ENCODE assay signal across 8 cellular contexts in the genomic region with DNA sequence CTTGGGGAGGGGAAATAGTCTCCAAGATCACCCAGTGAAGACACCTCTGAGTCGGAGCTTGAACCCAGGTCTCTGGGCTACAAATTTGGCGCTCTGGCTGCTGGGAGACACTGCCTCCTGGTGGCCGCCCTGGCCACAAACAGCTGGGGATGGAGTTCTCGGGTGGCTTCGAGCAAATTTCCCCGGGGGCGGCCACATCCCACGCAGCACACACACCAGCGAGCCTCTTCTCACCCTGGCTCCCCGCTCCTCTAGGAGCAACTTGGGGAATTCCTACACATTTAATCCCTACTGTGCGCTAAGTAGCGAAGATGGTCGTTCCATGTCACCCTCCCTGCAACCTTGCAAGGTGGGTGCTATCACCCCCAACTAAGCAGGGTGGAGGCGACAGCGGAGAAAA.
DNase-seq lines count a peak whose midpoint lies in the region; ATAC-seq, FAIRE-seq and TF ChIP-seq lines count a peak whose summit lies in the region.

No MANE protein-coding gene starts in this region.

- 69% methylated on average over 15 of the region's 15 CpGs; no CpG with 5 or more reads in 1 of the 2 experiments for WGBS in H1 (ENCODE audit: extremely low coverage in 1 of 2, insufficient coverage in 1 of 2, insufficient read length in 1 of 2, insufficient replicate concordance in 2 of 2, low coverage in 1 of 2, low lambda C conversion rate in 2 of 2, missing lambda C conversion rate in 1 of 2), 2 experiments

- H3K79me2 ChIP-seq in SU-DHL-6 (ENCODE audit: insufficient read depth, low read length) (no peaks in the 10 kb centered on the region), H1 (ENCODE audit: control insufficient read depth in 1 of 2, insufficient read depth in 2 of 2, low read length in 2 of 2) (no peaks in the 10 kb centered on the region)

- H2BK15ac ChIP-seq in H1 (ENCODE audit: low read length), result no peak overlapping the region

- no peak overlapping the region for H4K8ac ChIP-seq in H1 (ENCODE audit: extremely low read depth, insufficient read depth, low read length)

- no peaks in the 10 kb centered on the region for H3K9me2 ChIP-seq in SU-DHL-6 (replicated peaks; ENCODE audit: insufficient read depth, low read length)

- no peaks in the 10 kb centered on the region for H3K9me3 ChIP-seq in SU-DHL-6 (ENCODE audit: insufficient read depth, low read length)
- H3K9me3 ChIP-seq in H1 (ENCODE audit: insufficient read depth in 2 of 2, low read depth in 1 of 2, low read length in 1 of 2), result no peaks in the 10 kb centered on the region

- no peaks in the 10 kb centered on the region for H3K79me1 ChIP-seq in H1 (ENCODE audit: low read depth, low read length)

- no peak overlapping the region for H4K5ac ChIP-seq in H1 (ENCODE audit: insufficient read length, low read depth, low read length)

- POLR2A ChIA-PET in H1 (lab: Charles Lee; ENCODE audit: partially characterized antibody), result no interaction called here

- no peak overlapping the region for H2BK5ac ChIP-seq in H1 (ENCODE audit: low read depth, low read length)

- H2BK20ac ChIP-seq in H1 (ENCODE audit: low read length), result no peak overlapping the region

- no peak overlapping the region for H2BK120ac ChIP-seq in H1 (replicated peaks; ENCODE audit: low read depth, low read length)

- DNase-seq in H1 (ENCODE audit: low read depth in 1 of 2, low spot score in 2 of 2) (peak in 1 of 2 experiments; percentile 79), SW 1271 (lab: John Stamatoyannopoulos, UW) (no peak), NCI-H1048 (lab: John Stamatoyannopoulos, UW) (no peak), DMS79 treated with DMSO at 0.1 percent for 48 hours (lab: John Stamatoyannopoulos, UW) (no peak)
- DNase-seq in stimulated activated CD4-positive, alpha-beta T cell treated with anti-CD3 and anti-CD28 coated beads, Interleukin-15, amount 100 ng/mL, for 24 hours, result peak; percentile 54

- no peak overlapping the region for H3K56ac ChIP-seq in H1 (replicated peaks; ENCODE audit: insufficient read length, low read depth, low read length)

- no peak overlapping the region for H2AK5ac ChIP-seq in H1 (ENCODE audit: low read depth, low read length)

- TF ChIP-seq RAD21 in H1 (IDR thresholded peaks at IDR 0.05 in 1 of 2, conservative IDR thresholded peaks at IDR 0.05 in 1 of 2; ENCODE audit: low read depth in 2 of 2, low read length in 2 of 2), result peak; percentile 81 to 85

- FAIRE-seq in H1 (lab: Jason Lieb, UNC), result no peak

- ATAC-seq in GM18861 (IDR thresholded peaks at IDR 0.05; ENCODE audit: unreplicated experiment), result no peak

- no peak overlapping the region for H3K4me2 ChIP-seq in SU-DHL-6 (ENCODE audit: low read depth, low read length, poor library complexity, severe bottlenecking)
- H3K4me2 ChIP-seq in H1 (ENCODE audit: insufficient read depth in 1 of 2, low read depth in 2 of 2, low read length in 2 of 2), result no peak overlapping the region

- no peaks in the 10 kb centered on the region for H4K20me1 ChIP-seq in SU-DHL-6 (ENCODE audit: low read depth, low read length)
- no peaks in the 10 kb centered on the region for H4K20me1 ChIP-seq in H1 (replicated peaks in 1 of 2; ENCODE audit: control insufficient read depth in 1 of 2, insufficient read depth in 2 of 2, low read length in 2 of 2)

- no peak overlapping the region for H3K4ac ChIP-seq in H1 (replicated peaks; ENCODE audit: insufficient read length, low read depth, low read length)

- H2BK12ac ChIP-seq in H1 (ENCODE audit: low read depth, low read length), result no peak overlapping the region

- H3K4me3 ChIP-seq in SU-DHL-6 (ENCODE audit: insufficient read depth, low read length, poor library complexity, severe bottlenecking), result no peak overlapping the region
- no peak overlapping the region for H3K4me3 ChIP-seq in H1 (ENCODE audit: extremely low read depth in 1 of 4, insufficient read depth in 2 of 4, low read depth in 3 of 4, low read length in 4 of 4)

- CTCF ChIA-PET in H1 (lab: Charles Lee; ENCODE audit: partially characterized antibody), result interaction anchor here (0.6 to 9.5 kb wide), 50 partner anchors 9 to 523 kb away, joined by 3 to 109 read pairs (median 6); no protein-coding TSS in a partner anchor

- TF ChIP-seq EP300 in H1 (IDR thresholded peaks at IDR 0.05; ENCODE audit: borderline replicate concordance in 1 of 2, low read depth in 2 of 2, low read length in 2 of 2), result no peak; a peak in 1 of 3 replicates

- H3K27ac ChIP-seq in SU-DHL-6 (ENCODE audit: low read depth, low read length) (no peak overlapping the region), H1 (ENCODE audit: low read depth, low read length) (no peak overlapping the region)

- no peaks in the 10 kb centered on the region for H3K23me2 ChIP-seq in H1 (ENCODE audit: low read depth, low read length)

- H3F3A ChIP-seq in SU-DHL-6 (ENCODE audit: insufficient read depth), result no peaks in the 10 kb centered on the region

- H3K9ac ChIP-seq in SU-DHL-6 (ENCODE audit: low read length) (no peak overlapping the region), H1 (replicated peaks in 1 of 4; ENCODE audit: extremely low read depth in 1 of 4, low read depth in 3 of 4, low read length in 3 of 4) (no peak overlapping the region)

- no peak overlapping the region for H3K14ac ChIP-seq in H1 (ENCODE audit: insufficient read length)

- H2AFZ ChIP-seq in SU-DHL-6 (ENCODE audit: low read depth, low read length, severe bottlenecking) (no peak overlapping the region), H1 (ENCODE audit: low read length) (no peak overlapping the region)

- no peak overlapping the region for H3K18ac ChIP-seq in H1 (ENCODE audit: extremely low read depth, low read length)

- no peak for TF ChIP-seq POLR2A in H1 (IDR thresholded peaks at IDR 0.05; ENCODE audit: control extremely low read depth in 1 of 2, low read depth in 2 of 2, low read length in 2 of 2)

- H3K23ac ChIP-seq in H1 (ENCODE audit: insufficient read length), result no peak overlapping the region

- H3K36me3 ChIP-seq in SU-DHL-6 (ENCODE audit: low read length), result no peaks in the 10 kb centered on the region
- H3K36me3 ChIP-seq in H1 (ENCODE audit: control insufficient read depth in 2 of 4, insufficient read depth in 4 of 4, low read length in 3 of 4), result no peaks in the 10 kb centered on the region

- TF ChIP-seq CTCF in GM12873 (IDR thresholded peaks at IDR 0.05; ENCODE audit: insufficient read depth, low read depth, low read length, missing control alignments) (peak; percentile 77), SU-DHL-6 (IDR thresholded peaks at IDR 0.05; ENCODE audit: insufficient read depth, low read length, poor library complexity, severe bottlenecking) (peak; percentile 73), H1 (IDR thresholded peaks at IDR 0.05; ENCODE audit: control extremely low read depth in 1 of 3, insufficient read depth in 1 of 3, low read depth in 1 of 3, low read length in 3 of 3) (peak; percentile 83 to 88 (median 84))

- H3K27me3 ChIP-seq in SU-DHL-6 (ENCODE audit: low read length) (no peaks in the 10 kb centered on the region), H1 (replicated peaks in 1 of 4; ENCODE audit: control insufficient read depth in 3 of 4, extremely low read depth in 1 of 4, insufficient read depth in 3 of 4, low read length in 3 of 4) (peaks cover 0 to 8% (median 1%) of the 10 kb centered on the region in 4 experiments; a peak in 2 of 7 replicates)

- H4K91ac ChIP-seq in H1 (replicated peaks; ENCODE audit: insufficient read length, low read length), result no peak overlapping the region

- H3K4me1 ChIP-seq in H1 (replicated peaks in 1 of 4; ENCODE audit: control insufficient read depth in 3 of 4, insufficient read depth in 4 of 4, low read length in 3 of 4), result peaks cover 0 to 15% (median 4%) of the 10 kb centered on the region in 4 experiments; a peak in 5 of 7 replicates

TF ChIP-seq in H1, 55 proteins besides CTCF, POLR2A, EP300 and RAD21:
- TF ChIP-seq SP1 (IDR thresholded peaks at IDR 0.05; ENCODE audit: low read depth, low read length), result no peak
- TF ChIP-seq SRF (IDR thresholded peaks at IDR 0.05; ENCODE audit: low read depth, low read length), result no peak
- TF ChIP-seq FOSL1 (IDR thresholded peaks at IDR 0.05; ENCODE audit: insufficient read depth, low read depth, low read length), result no peak
- TF ChIP-seq GTF2F1 (IDR thresholded peaks at IDR 0.05; ENCODE audit: borderline replicate concordance, low read depth, low read length), result no peak
- TF ChIP-seq EZH2 (IDR thresholded peaks at IDR 0.05; ENCODE audit: low read depth, low read length, severe bottlenecking), result no peak
- no peak for TF ChIP-seq ZNF274 (IDR thresholded peaks at IDR 0.05; ENCODE audit: borderline replicate concordance, extremely low read depth, low read length)
- TF ChIP-seq PHF8 (conservative IDR thresholded peaks at IDR 0.05; ENCODE audit: low read depth, low read length), result no peak
- TF ChIP-seq NRF1 (IDR thresholded peaks at IDR 0.05; ENCODE audit: low read depth, low read length), result no peak
- no peak for TF ChIP-seq CHD1 (IDR thresholded peaks at IDR 0.05; ENCODE audit: low read depth, low read length)
- TF ChIP-seq SIN3A (conservative IDR thresholded peaks at IDR 0.05 in 1 of 2, IDR thresholded peaks at IDR 0.05 in 1 of 2; ENCODE audit: low read depth in 1 of 2, low read length in 2 of 2), result no peak
- TF ChIP-seq, protein P1, sequence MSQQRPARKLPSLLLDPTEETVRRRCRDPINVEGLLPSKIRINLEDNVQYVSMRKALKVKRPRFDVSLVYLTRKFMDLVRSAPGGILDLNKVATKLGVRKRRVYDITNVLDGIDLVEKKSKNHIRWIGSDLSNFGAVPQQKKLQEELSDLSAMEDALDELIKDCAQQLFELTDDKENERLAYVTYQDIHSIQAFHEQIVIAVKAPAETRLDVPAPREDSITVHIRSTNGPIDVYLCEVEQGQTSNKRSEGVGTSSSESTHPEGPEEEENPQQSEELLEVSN (IDR thresholded peaks at IDR 0.05), result no peak
- no peak for TF ChIP-seq MAFK (IDR thresholded peaks at IDR 0.05; ENCODE audit: low read depth, low read length)
- no peak for TF ChIP-seq POLR2AphosphoS5 (IDR thresholded peaks at IDR 0.05; ENCODE audit: low read depth, low read length)
- no peak for TF ChIP-seq EGR1 (IDR thresholded peaks at IDR 0.05; ENCODE audit: borderline replicate concordance, low read depth, low read length)
- TF ChIP-seq SP4 (IDR thresholded peaks at IDR 0.05; ENCODE audit: low read length), result no peak
